6 cellular contexts compared by ENCODE assay signal in genomic region chrX:40258909-40259308, GRCh38.
"Had no signal": no experiment of that assay in that cellular context is flagged by ENCODE, and none has a peak within 500 bp of the region (broad histone marks: within the 10 kb centered on the region; RNA-seq: fewer than 3 reads in every experiment).

No MANE protein-coding gene starts in this region.

- ATAC-seq: HepG2 had no signal

- DNase-seq: IMR-90, KG1 had no signal

- H3K9ac ChIP-seq: KMS-11 had no signal

- H3K27ac ChIP-seq: HL-60, KMS-11 had no signal

- H3K4me2 ChIP-seq: KMS-11 had no signal

- FAIRE-seq: HepG2, HTR-8/SVneo had no signal
